Comparison of ENCODE assay signal across 11 cellular contexts in the genomic region with DNA sequence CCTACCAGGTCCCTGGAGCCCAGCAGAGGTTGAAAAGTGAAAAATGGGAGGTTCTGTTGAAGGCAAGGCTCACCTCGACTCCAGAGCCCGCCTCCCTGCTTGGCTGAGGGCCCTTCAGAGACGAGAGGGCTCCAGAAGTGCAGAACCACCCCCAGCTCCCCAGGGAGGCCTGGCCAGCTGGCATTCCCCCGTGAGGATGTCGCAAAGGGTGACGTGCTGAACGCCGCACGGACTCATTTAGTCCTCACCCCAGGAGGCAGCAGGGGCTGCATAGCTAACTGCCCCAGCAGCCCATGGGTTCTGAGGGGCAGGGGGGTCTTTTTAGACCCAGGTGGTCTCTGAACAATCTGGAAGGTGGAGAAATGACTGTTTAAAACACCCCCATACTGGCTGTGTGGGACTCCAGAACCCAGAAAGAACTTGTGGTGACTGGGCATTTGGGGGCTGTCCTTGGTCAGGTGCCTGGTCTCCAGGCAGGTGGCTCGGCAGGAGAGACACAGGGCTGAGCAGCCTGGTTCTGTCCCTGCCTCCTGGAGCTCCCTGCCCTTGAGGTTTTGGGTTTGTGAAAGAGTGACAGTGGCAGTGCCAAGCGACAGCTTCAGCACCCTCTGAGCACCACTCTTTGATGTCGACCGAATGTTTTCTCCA. TPM values are rescaled to one million over a fixed set of nuclear protein-coding genes. Genes with fewer than 3 reads are reported as not detected.
DNase-seq lines count a peak whose midpoint lies in the region; ATAC-seq and TF ChIP-seq lines count a peak whose summit lies in the region.
"Had no signal": no experiment of that assay in that cellular context is flagged by ENCODE, and none has a peak within 500 bp of the region (broad histone marks: within the 10 kb centered on the region; RNA-seq: fewer than 3 reads in every experiment).

No MANE protein-coding gene starts in this region.

- peaks cover 35% of the 10 kb centered on the region for H3K36me3 Mint-ChIP-seq in WTC11

- no peak overlapping the region for H3K4me3 Mint-ChIP-seq in WTC11
- H3K4me3 Mint-ChIP-seq: nephron; stimulated activated naive CD8-positive, alpha-beta T cell treated with anti-CD3 and anti-CD28 coated beads, Interleukin-15, Interleukin-2, amounts not matched to agents 100 ng/mL and 50 ng/mL, for 24 hours had no signal

- H3K27ac ChIP-seq in thyroid gland: peak overlapping the region; percentile 94 to 99 (median 95)
- H3K27ac ChIP-seq: A549 had no signal

- POLR2A ChIA-PET in WTC11 (lab: Charles Lee): interaction anchor here (0.6 kb wide), 1 partner anchor 24 kb away, joined by 6 read pairs; no protein-coding TSS in a partner anchor

- H3K9me3 ChIP-seq in thyroid gland: no peaks in the 10 kb centered on the region
- H3K9me3 ChIP-seq: A549 had no signal

- H3K27me3 ChIP-seq in thyroid gland: no peaks in the 10 kb centered on the region

- peak in 1 of 2 donors; percentile 90 for TF ChIP-seq POLR2A in thyroid gland (IDR thresholded peaks at IDR 0.05)

- DNase-seq in NCI-H2029 (lab: John Stamatoyannopoulos, UW) (peak; percentile 24), NCI-H2029 treated with DMSO at 0.1 percent for 48 hours (lab: John Stamatoyannopoulos, UW) (no peak), WTC11 (ENCODE audit: low spot score) (no peak), thyroid gland (peak; percentile 97 to 98), ACHN (no peak), ecto neural progenitor cell (ENCODE audit: low spot score) (no peak)
- DNase-seq in stimulated activated CD4-positive, alpha-beta T cell treated with anti-CD3 and anti-CD28 coated beads, Interleukin-4, amount 100 ng/mL, for 24 hours: no peak

- CTCF ChIA-PET in WTC11 (lab: Charles Lee): interaction anchor here (1.0 to 2.1 kb wide), 3 partner anchors 60 to 78 kb away, joined by 5 to 14 read pairs (median 7); a partner anchor contains a TSS

- TF ChIP-seq CTCF in WTC11 (IDR thresholded peaks at IDR 0.05) (no peak), thyroid gland (IDR thresholded peaks at IDR 0.05) (peak in 1 of 6 experiments; percentile 7)

- peak overlapping the region; percentile 27; the same call in 1 of the 2 replicates for H3K27ac Mint-ChIP-seq in WTC11
- H3K27ac Mint-ChIP-seq: nephron; stimulated activated naive CD8-positive, alpha-beta T cell treated with anti-CD3 and anti-CD28 coated beads, Interleukin-15, Interleukin-2, amounts not matched to agents 100 ng/mL and 50 ng/mL, for 24 hours had no signal

- peaks cover 41 to 59% of the 10 kb centered on the region in 2 donors for H3K4me1 ChIP-seq in thyroid gland
- H3K4me1 ChIP-seq: A549 had no signal

- peaks cover 15 to 20% of the 10 kb centered on the region in 2 donors for H3K36me3 ChIP-seq in thyroid gland

- no peaks in the 10 kb centered on the region for H3K9me3 Mint-ChIP-seq in WTC11
- H3K9me3 Mint-ChIP-seq: nephron; stimulated activated naive CD8-positive, alpha-beta T cell treated with anti-CD3 and anti-CD28 coated beads, Interleukin-15, Interleukin-2, amounts not matched to agents 100 ng/mL and 50 ng/mL, for 24 hours had no signal

- H3K4me3 ChIP-seq in thyroid gland (replicated peaks in 1 of 3): no peak overlapping the region
- H3K4me3 ChIP-seq: A549 had no signal

- intact Hi-C loops in thyroid gland (cut with DNase I): no loop called here

- H3K27me3 Mint-ChIP-seq in WTC11 (ENCODE audit: low read depth): no peaks in the 10 kb centered on the region
- H3K27me3 Mint-ChIP-seq: stimulated activated naive CD8-positive, alpha-beta T cell treated with anti-CD3 and anti-CD28 coated beads, Interleukin-15, Interleukin-2, amounts not matched to agents 100 ng/mL and 50 ng/mL, for 24 hours had no signal

- ATAC-seq in HG03354 (IDR thresholded peaks at IDR 0.05; ENCODE audit: poor library complexity, severe bottlenecking, unreplicated experiment): peak; percentile 78
- ATAC-seq in WTC11: peak; percentile 7; the same call in 1 of the 2 replicates

- in situ Hi-C loops in ACHN (cut with HindIII; ENCODE audit: low pct_ligation_motif_present, low pct_unique_long_range_greater_than_20kb, low sequenced_read_pairs): no loop called here

- WGBS in thyroid gland, 2 donors: 14 to 45% methylated on average over 4 to 13 of the region's 13 CpGs

- no peaks in the 10 kb centered on the region for H3K4me1 Mint-ChIP-seq in WTC11

TF ChIP-seq in WTC11, 78 proteins besides CTCF, POLR2A, EP300 and RAD21:
- TF ChIP-seq TCF7 (CRISPR knock-in tag; IDR thresholded peaks at IDR 0.05; ENCODE audit: low read depth) (no peak), ZNF232 (CRISPR knock-in tag; IDR thresholded peaks at IDR 0.05) (no peak), NR3C1 (CRISPR knock-in tag; conservative IDR thresholded peaks at IDR 0.05; ENCODE audit: low read depth) (no peak), SP1 (CRISPR knock-in tag; conservative IDR thresholded peaks at IDR 0.05) (no peak), ZNF671 (CRISPR knock-in tag; IDR thresholded peaks at IDR 0.05) (no peak), ZBTB21 (CRISPR knock-in tag; IDR thresholded peaks at IDR 0.05; ENCODE audit: borderline replicate concordance) (no peak)
- TF ChIP-seq, protein P1, sequence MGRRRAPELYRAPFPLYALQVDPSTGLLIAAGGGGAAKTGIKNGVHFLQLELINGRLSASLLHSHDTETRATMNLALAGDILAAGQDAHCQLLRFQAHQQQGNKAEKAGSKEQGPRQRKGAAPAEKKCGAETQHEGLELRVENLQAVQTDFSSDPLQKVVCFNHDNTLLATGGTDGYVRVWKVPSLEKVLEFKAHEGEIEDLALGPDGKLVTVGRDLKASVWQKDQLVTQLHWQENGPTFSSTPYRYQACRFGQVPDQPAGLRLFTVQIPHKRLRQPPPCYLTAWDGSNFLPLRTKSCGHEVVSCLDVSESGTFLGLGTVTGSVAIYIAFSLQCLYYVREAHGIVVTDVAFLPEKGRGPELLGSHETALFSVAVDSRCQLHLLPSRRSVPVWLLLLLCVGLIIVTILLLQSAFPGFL (CRISPR knock-in tag; IDR thresholded peaks at IDR 0.05; ENCODE audit: borderline replicate concordance): no peak
- TF ChIP-seq, protein P2, sequence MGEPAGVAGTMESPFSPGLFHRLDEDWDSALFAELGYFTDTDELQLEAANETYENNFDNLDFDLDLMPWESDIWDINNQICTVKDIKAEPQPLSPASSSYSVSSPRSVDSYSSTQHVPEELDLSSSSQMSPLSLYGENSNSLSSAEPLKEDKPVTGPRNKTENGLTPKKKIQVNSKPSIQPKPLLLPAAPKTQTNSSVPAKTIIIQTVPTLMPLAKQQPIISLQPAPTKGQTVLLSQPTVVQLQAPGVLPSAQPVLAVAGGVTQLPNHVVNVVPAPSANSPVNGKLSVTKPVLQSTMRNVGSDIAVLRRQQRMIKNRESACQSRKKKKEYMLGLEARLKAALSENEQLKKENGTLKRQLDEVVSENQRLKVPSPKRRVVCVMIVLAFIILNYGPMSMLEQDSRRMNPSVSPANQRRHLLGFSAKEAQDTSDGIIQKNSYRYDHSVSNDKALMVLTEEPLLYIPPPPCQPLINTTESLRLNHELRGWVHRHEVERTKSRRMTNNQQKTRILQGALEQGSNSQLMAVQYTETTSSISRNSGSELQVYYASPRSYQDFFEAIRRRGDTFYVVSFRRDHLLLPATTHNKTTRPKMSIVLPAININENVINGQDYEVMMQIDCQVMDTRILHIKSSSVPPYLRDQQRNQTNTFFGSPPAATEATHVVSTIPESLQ (CRISPR knock-in tag; IDR thresholded peaks at IDR 0.05): no peak
- TF ChIP-seq, protein P3, sequence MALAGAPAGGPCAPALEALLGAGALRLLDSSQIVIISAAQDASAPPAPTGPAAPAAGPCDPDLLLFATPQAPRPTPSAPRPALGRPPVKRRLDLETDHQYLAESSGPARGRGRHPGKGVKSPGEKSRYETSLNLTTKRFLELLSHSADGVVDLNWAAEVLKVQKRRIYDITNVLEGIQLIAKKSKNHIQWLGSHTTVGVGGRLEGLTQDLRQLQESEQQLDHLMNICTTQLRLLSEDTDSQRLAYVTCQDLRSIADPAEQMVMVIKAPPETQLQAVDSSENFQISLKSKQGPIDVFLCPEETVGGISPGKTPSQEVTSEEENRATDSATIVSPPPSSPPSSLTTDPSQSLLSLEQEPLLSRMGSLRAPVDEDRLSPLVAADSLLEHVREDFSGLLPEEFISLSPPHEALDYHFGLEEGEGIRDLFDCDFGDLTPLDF (CRISPR knock-in tag; IDR thresholded peaks at IDR 0.05): no peak
TF ChIP-seq in WTC11: peak in this region for 0.

RNA-seq across cellular contexts. Expression of a gene that starts 32.0 kb away (rescaled TPM):
- total RNA-seq in WTC11 (2021) (82.8 to 93.4 TPM (median 87.0 TPM) in 3 replicates), thyroid gland (10 to 100 TPM; 49.4 to 61.9 (median 50.9) TPM)

Comparison
In these comparisons a context has a peak if more than half of its experiments do, and no peak if none do; other contexts are left out.
1. DNase-seq: peak in NCI-H2029 (single experiment) and thyroid gland (2 of 2); none in NCI-H2029 treated with DMSO at 0.1 percent for 48 hours (single experiment), WTC11 (single experiment), ACHN (single experiment), ecto neural progenitor cell (single experiment) and stimulated activated CD4-positive, alpha-beta T cell treated with anti-CD3 and anti-CD28 coated beads, Interleukin-4, amount 100 ng/mL, for 24 hours (single experiment).